ENCODE assay signal across 11 cellular contexts in genomic region chr9:95570150-95570549, GRCh38. TPM values are rescaled to one million over a fixed set of nuclear protein-coding genes. Genes with fewer than 3 reads are reported as not detected.
DNase-seq lines count a peak whose midpoint lies in the region; ATAC-seq and TF ChIP-seq lines count a peak whose summit lies in the region.
"Had no signal": no experiment of that assay in that cellular context is flagged by ENCODE, and none has a peak within 500 bp of the region (broad histone marks: within the 10 kb centered on the region; RNA-seq: fewer than 3 reads in every experiment).

No MANE protein-coding gene starts in this region.

- H3K9me3 Mint-ChIP-seq in activated CD8-positive, alpha-beta memory T cell treated with anti-CD3 and anti-CD28 coated beads, Interleukin-2, amount 10 ng/mL, durations not matched to agents 7 days and 5 days (ENCODE audit: low read depth), result no peaks in the 10 kb centered on the region

- no peaks in the 10 kb centered on the region for H3K36me3 Mint-ChIP-seq in activated CD8-positive, alpha-beta memory T cell treated with anti-CD3 and anti-CD28 coated beads, Interleukin-2, amount 10 ng/mL, durations not matched to agents 7 days and 5 days

- DNase-seq in activated CD8-positive, alpha-beta memory T cell treated with anti-CD3 and anti-CD28 coated beads, Interleukin-2, amount 10 ng/mL, durations not matched to agents 7 days and 5 days, result no peak
- DNase-seq in activated CD8-positive, alpha-beta memory T cell treated with anti-CD3 and anti-CD28 coated beads, Interleukin-2, amount 50 U/mL, for 4 hours, result no peak
- DNase-seq in adipocyte (ENCODE audit: low read depth), result peak; percentile 37
- DNase-seq in kidney glomerular epithelial cell (lab: John Stamatoyannopoulos, UW), result peak; percentile 4
- DNase-seq in suprapubic skin (ENCODE audit: low spot score in 2 of 2), result no peak
- DNase-seq in RWPE1 (ENCODE audit: low spot score), result no peak
- no peak for DNase-seq in body of pancreas
- DNase-seq: activated CD4-positive, alpha-beta T cell treated with anti-CD3 and anti-CD28 coated beads for 48 hours; glutamatergic neuron had no signal

- H3K4me3 Mint-ChIP-seq in activated CD8-positive, alpha-beta memory T cell treated with anti-CD3 and anti-CD28 coated beads, Interleukin-2, amount 10 ng/mL, durations not matched to agents 7 days and 5 days, result peak overlapping the region; percentile 12

- TF ChIP-seq POLR2A in suprapubic skin (IDR thresholded peaks at IDR 0.05) (no peak), body of pancreas (IDR thresholded peaks at IDR 0.05) (no peak)

- no peak for ATAC-seq in activated CD8-positive, alpha-beta memory T cell treated with anti-CD3 and anti-CD28 coated beads, Interleukin-2, amount 10 ng/mL, durations not matched to agents 7 days and 5 days
- ATAC-seq in GM21825 (IDR thresholded peaks at IDR 0.05; ENCODE audit: unreplicated experiment) (no peak), body of pancreas (no peak)
- ATAC-seq: A549 had no signal

- POLR2A ChIA-PET in RWPE1 (lab: Yijun Ruan, JAX; ENCODE audit: low non-redundant PET), result no interaction called here

- no peak overlapping the region for H3K27ac ChIP-seq in suprapubic skin
- H3K27ac ChIP-seq in RWPE1, result no peak overlapping the region
- H3K27ac ChIP-seq in body of pancreas, result no peak overlapping the region
- H3K27ac ChIP-seq: A549 had no signal

- peaks cover 39% of the 10 kb centered on the region for H3K27me3 Mint-ChIP-seq in activated CD8-positive, alpha-beta memory T cell treated with anti-CD3 and anti-CD28 coated beads, Interleukin-2, amount 10 ng/mL, durations not matched to agents 7 days and 5 days

- 33% methylated on average over 22 of the region's 22 CpGs for WGBS in suprapubic skin
- WGBS in body of pancreas, 2 donors, result 31 to 37% methylated on average over 15 to 22 of the region's 22 CpGs

- H3K4me1 Mint-ChIP-seq in activated CD8-positive, alpha-beta memory T cell treated with anti-CD3 and anti-CD28 coated beads, Interleukin-2, amount 10 ng/mL, durations not matched to agents 7 days and 5 days, result peaks cover 17% of the 10 kb centered on the region

- no peak for TF ChIP-seq EP300 in suprapubic skin (IDR thresholded peaks at IDR 0.05)

- TF ChIP-seq CTCF in suprapubic skin (IDR thresholded peaks at IDR 0.05) (no peak), RWPE1 (conservative IDR thresholded peaks at IDR 0.05; ENCODE audit: low read depth) (no peak), body of pancreas (IDR thresholded peaks at IDR 0.05) (no peak)

- H3K27me3 ChIP-seq in adipocyte (replicated peaks; ENCODE audit: control insufficient read depth, insufficient read depth, low read length) (peaks cover 26% of the 10 kb centered on the region), suprapubic skin (peaks cover 22% of the 10 kb centered on the region), body of pancreas (no peaks in the 10 kb centered on the region)

- intact Hi-C loops in body of pancreas (cut with DNase I), result no loop called here

- no peaks in the 10 kb centered on the region for H3K36me3 ChIP-seq in adipocyte (ENCODE audit: control insufficient read depth, insufficient read depth, low read length, severe bottlenecking)
- H3K36me3 ChIP-seq in suprapubic skin, result no peaks in the 10 kb centered on the region
- no peaks in the 10 kb centered on the region for H3K36me3 ChIP-seq in body of pancreas (replicated peaks in 1 of 2; ENCODE audit: insufficient read depth in 1 of 2, low read depth in 2 of 2)

- no peak overlapping the region for H3K9ac ChIP-seq in adipocyte (ENCODE audit: low read length)

- H3K27ac Mint-ChIP-seq in activated CD8-positive, alpha-beta memory T cell treated with anti-CD3 and anti-CD28 coated beads, Interleukin-2, amount 10 ng/mL, durations not matched to agents 7 days and 5 days, result no peak overlapping the region

- CTCF ChIA-PET in activated CD8-positive, alpha-beta memory T cell treated with anti-CD3 and anti-CD28 coated beads, Interleukin-2, amount 10 ng/mL, durations not matched to agents 7 days and 5 days (lab: Charles Lee), result no interaction called here
- CTCF ChIA-PET in RWPE1 (lab: Yijun Ruan, JAX), result no interaction called here

- H3K9me3 ChIP-seq in adipocyte (ENCODE audit: control insufficient read depth, low read length) (no peaks in the 10 kb centered on the region), suprapubic skin (no peaks in the 10 kb centered on the region), body of pancreas (no peaks in the 10 kb centered on the region)
- H3K9me3 ChIP-seq: A549 had no signal

- H3K4me1 ChIP-seq in adipocyte (ENCODE audit: control insufficient read depth, insufficient read depth, low read length) (no peaks in the 10 kb centered on the region), suprapubic skin (peaks cover 7% of the 10 kb centered on the region), body of pancreas (no peaks in the 10 kb centered on the region)

- H3K4me3 ChIP-seq in adipocyte (ENCODE audit: low read length) (peak overlapping the region; percentile 70), suprapubic skin (peak overlapping the region; percentile 21), body of pancreas (no peak overlapping the region)
- H3K4me3 ChIP-seq: A549 had no signal

RNA-seq across cellular contexts. Expression of gene PTCH1, which starts 53.4 kb away (rescaled TPM):
- 10 to 100 TPM; 15.2 to 17.4 TPM for total RNA-seq in activated CD8-positive, alpha-beta memory T cell treated with anti-CD3 and anti-CD28 coated beads, Interleukin-2, amount 10 ng/mL, durations not matched to agents 7 days and 5 days
- 10 to 100 TPM in 3 of 4 donors, 1 to 10 TPM in 1; 9.9 to 59.0 (median 27.9) TPM for total RNA-seq in suprapubic skin
- 10 to 100 TPM in 1 of 2 donors, 1 to 10 TPM in 1; 8.3 to 47.5 TPM for total RNA-seq in body of pancreas

Comparison
In these comparisons a context has a peak if more than half of its experiments do, and no peak if none do; other contexts are left out.
1. DNase-seq: peak in adipocyte (single experiment) and kidney glomerular epithelial cell (single experiment); none in activated CD8-positive, alpha-beta memory T cell treated with anti-CD3 and anti-CD28 coated beads, Interleukin-2, amount 10 ng/mL, durations not matched to agents 7 days and 5 days (single experiment), activated CD8-positive, alpha-beta memory T cell treated with anti-CD3 and anti-CD28 coated beads, Interleukin-2, amount 50 U/mL, for 4 hours (single experiment), suprapubic skin (0 of 2), RWPE1 (single experiment) and body of pancreas (0 of 4).
2. H3K4me3 ChIP-seq: peak in adipocyte (single experiment) and suprapubic skin (single experiment); none in body of pancreas (0 of 2).